8 cellular contexts compared by ENCODE assay signal in the genomic region with DNA sequence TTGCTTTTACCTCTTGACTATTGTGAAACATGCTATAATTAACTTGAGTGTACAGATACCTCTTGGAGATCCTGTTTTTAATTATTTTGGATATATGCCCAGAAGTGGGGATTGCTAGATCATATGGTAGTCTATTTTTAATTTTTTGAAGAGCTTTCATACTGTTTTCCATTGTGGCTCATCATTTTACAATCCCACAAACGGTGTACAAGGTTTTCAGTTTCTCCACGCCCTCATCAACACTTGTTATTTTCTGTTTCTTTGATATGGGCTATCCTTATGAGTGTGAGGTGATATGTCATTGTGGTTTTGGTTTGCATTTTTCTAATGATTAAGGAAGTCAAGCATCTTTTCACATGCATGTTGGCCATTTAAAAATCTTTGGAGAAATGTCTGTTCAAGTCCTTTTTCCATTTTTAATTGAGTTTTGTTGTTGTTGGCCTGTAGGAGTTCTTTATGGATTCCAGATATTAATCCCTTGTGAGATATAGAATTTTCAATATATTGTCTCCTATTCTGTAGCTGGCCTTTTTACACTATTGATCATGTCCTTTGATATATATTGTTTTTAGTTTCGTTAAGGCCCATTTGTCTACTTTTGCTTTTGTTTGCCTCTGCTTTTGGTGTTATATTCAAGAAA. TPM values are rescaled to one million over a fixed set of nuclear protein-coding genes. Genes with fewer than 3 reads are reported as not detected.
DNase-seq lines count a peak whose midpoint lies in the region; ATAC-seq and TF ChIP-seq lines count a peak whose summit lies in the region.

No MANE protein-coding gene starts in this region.

- no peaks in the 10 kb centered on the region for H3K9me3 ChIP-seq in CD8-positive, alpha-beta memory T cell (ENCODE audit: low read length)
- peaks cover 3% of the 10 kb centered on the region for H3K9me3 ChIP-seq in MG63
- H3K9me3 ChIP-seq in right lobe of liver: no peaks in the 10 kb centered on the region

- CTCF ChIA-PET in CD8-positive, alpha-beta memory T cell (lab: Charles Lee): no interaction called here
- CTCF ChIA-PET in activated CD4-positive, alpha-beta memory T cell treated with anti-CD3 and anti-CD28 coated beads for 36 hours (lab: Charles Lee): interaction anchor here (1.2 kb wide), 1 partner anchor 23 kb away, joined by 3 read pairs; no protein-coding TSS in a partner anchor

- WGBS in right lobe of liver (ENCODE audit: insufficient coverage, low coverage, low lambda C conversion rate, missing lambda C conversion rate): 74% methylated on average over 3 of the region's 3 CpGs

- H3K4me3 ChIP-seq in CD8-positive, alpha-beta memory T cell (ENCODE audit: low read length): no peak overlapping the region
- H3K4me3 ChIP-seq in MG63: no peak overlapping the region
- no peak overlapping the region for H3K4me3 ChIP-seq in right lobe of liver

- no peak for TF ChIP-seq CTCF in right lobe of liver (IDR thresholded peaks at IDR 0.05)

- peak; percentile 90 for ATAC-seq in GM19351 (IDR thresholded peaks at IDR 0.05; ENCODE audit: unreplicated experiment)
- ATAC-seq in HG03442 (IDR thresholded peaks at IDR 0.05; ENCODE audit: unreplicated experiment): peak; percentile 82
- ATAC-seq in right lobe of liver: no peak

- H3K36me3 ChIP-seq in CD8-positive, alpha-beta memory T cell (ENCODE audit: insufficient read depth, low read length): no peaks in the 10 kb centered on the region
- peaks cover 6% of the 10 kb centered on the region for H3K36me3 ChIP-seq in MG63
- no peaks in the 10 kb centered on the region for H3K36me3 ChIP-seq in right lobe of liver

- H3K27me3 Mint-ChIP-seq in CD8-positive, alpha-beta memory T cell: no peaks in the 10 kb centered on the region
- H3K27me3 Mint-ChIP-seq in activated CD4-positive, alpha-beta memory T cell treated with anti-CD3 and anti-CD28 coated beads for 36 hours: no peaks in the 10 kb centered on the region

- H3K4me1 Mint-ChIP-seq in CD8-positive, alpha-beta memory T cell: peaks cover 58 to 78% (median 72%) of the 10 kb centered on the region in 3 donors
- peaks cover 64% of the 10 kb centered on the region for H3K4me1 Mint-ChIP-seq in activated CD4-positive, alpha-beta memory T cell treated with anti-CD3 and anti-CD28 coated beads for 36 hours (ENCODE audit: low read depth)

- peak overlapping the region; percentile 85 to 94 (median 92) for H3K27ac Mint-ChIP-seq in CD8-positive, alpha-beta memory T cell
- H3K27ac Mint-ChIP-seq in activated CD4-positive, alpha-beta memory T cell treated with anti-CD3 and anti-CD28 coated beads for 36 hours: peak overlapping the region; percentile 79

- DNase-seq in CD8-positive, alpha-beta memory T cell: peak in 1 of 5 donors; percentile 71
- peak; percentile 17 for DNase-seq in activated CD4-positive, alpha-beta memory T cell treated with anti-CD3 and anti-CD28 coated beads for 36 hours
- peak; percentile 77 for DNase-seq in myocyte (ENCODE audit: low read depth)
- no peak for DNase-seq in MG63
- no peak for DNase-seq in right lobe of liver
- DNase-seq in germinal center (ENCODE audit: low spot score): no peak

- H3K4me3 Mint-ChIP-seq in CD8-positive, alpha-beta memory T cell: peak overlapping the region; percentile 42 to 76 (median 66)
- no peak overlapping the region for H3K4me3 Mint-ChIP-seq in activated CD4-positive, alpha-beta memory T cell treated with anti-CD3 and anti-CD28 coated beads for 36 hours

- H3K27me3 ChIP-seq in CD8-positive, alpha-beta memory T cell (ENCODE audit: insufficient read depth, low read length, poor library complexity, severe bottlenecking): no peaks in the 10 kb centered on the region
- H3K27me3 ChIP-seq in MG63 (no peaks in the 10 kb centered on the region), right lobe of liver (no peaks in the 10 kb centered on the region)

- peaks cover 19 to 64% (median 29%) of the 10 kb centered on the region in 3 donors for H3K36me3 Mint-ChIP-seq in CD8-positive, alpha-beta memory T cell
- H3K36me3 Mint-ChIP-seq in activated CD4-positive, alpha-beta memory T cell treated with anti-CD3 and anti-CD28 coated beads for 36 hours: peaks cover 55% of the 10 kb centered on the region

- intact Hi-C loops in activated CD4-positive, alpha-beta memory T cell treated with anti-CD3 and anti-CD28 coated beads for 36 hours (cut with micrococcal nuclease): loop anchor here (1.0 to 10.0 kb wide), 8 partner anchors 7 to 1246 kb away; a partner anchor contains a TSS
- intact Hi-C loops in right lobe of liver (cut with DNase I): no loop called here

- peaks cover 6% of the 10 kb centered on the region for H3K4me1 ChIP-seq in CD8-positive, alpha-beta memory T cell (ENCODE audit: insufficient read depth, low read length)
- H3K4me1 ChIP-seq in right lobe of liver: no peaks in the 10 kb centered on the region

- POLR2A ChIA-PET in CD8-positive, alpha-beta memory T cell (lab: Charles Lee): interaction anchor here (0.8 kb wide), 1 partner anchor 9 kb away, joined by 3 read pairs; no protein-coding TSS in a partner anchor
- POLR2A ChIA-PET in activated CD4-positive, alpha-beta memory T cell treated with anti-CD3 and anti-CD28 coated beads for 36 hours (lab: Charles Lee): interaction anchor here (0.7 to 1.4 kb wide), 3 partner anchors 27 to 544 kb away, joined by 3 to 5 read pairs (median 4); a partner anchor contains a TSS

- H3K9me3 Mint-ChIP-seq in CD8-positive, alpha-beta memory T cell: peaks cover 0 to 10% (median 0%) of the 10 kb centered on the region in 5 donors
- peaks cover 7% of the 10 kb centered on the region for H3K9me3 Mint-ChIP-seq in activated CD4-positive, alpha-beta memory T cell treated with anti-CD3 and anti-CD28 coated beads for 36 hours

- no peak for TF ChIP-seq POLR2A in right lobe of liver (IDR thresholded peaks at IDR 0.05)

- H3K27ac ChIP-seq in CD8-positive, alpha-beta memory T cell (ENCODE audit: low read depth, low read length): peak overlapping the region; percentile 9
- no peak overlapping the region for H3K27ac ChIP-seq in right lobe of liver

RNA-seq across cellular contexts. Expression of a gene that starts 7.5 kb away (rescaled TPM):
- 10 to 100 TPM; 88.5 to 94.3 TPM for total RNA-seq in CD8-positive, alpha-beta memory T cell
- 42.8 TPM for polyA plus RNA-seq in CD8-positive, alpha-beta memory T cell
- 10 to 100 TPM; 50.2 to 57.2 TPM for total RNA-seq in activated CD4-positive, alpha-beta memory T cell treated with anti-CD3 and anti-CD28 coated beads for 36 hours
- total RNA-seq in myocyte: 27.8 and 31.0 TPM in 2 replicates
- 14.1 TPM for polyA plus RNA-seq in myocyte (2012)
- total RNA-seq in MG63 (2014; rRNA removed; shearing (Covaris generic); ENCODE audit: low replicate concordance): 18.0 and 23.3 TPM in 2 replicates
- total RNA-seq in right lobe of liver: 10 to 100 TPM in 5 of 6 experiments, 1 to 10 TPM in 1; 9.3 to 19.2 (median 12.0) TPM

Comparison
In these comparisons a context has a peak if more than half of its experiments do, and no peak if none do; other contexts are left out.
1. DNase-seq: peak in activated CD4-positive, alpha-beta memory T cell treated with anti-CD3 and anti-CD28 coated beads for 36 hours (single experiment) and myocyte (single experiment); none in MG63 (single experiment), right lobe of liver (0 of 3) and germinal center (single experiment).
2. ATAC-seq: peak in GM19351 (single experiment) and HG03442 (single experiment); none in right lobe of liver (0 of 4).